7 cellular contexts compared by ENCODE assay signal in genomic region chr11:67920546-67920945, GRCh38.
A peak's percentile ranks its signal among the peaks of the same experiment; 100 is the strongest.
DNase-seq lines count a peak whose midpoint lies in the region; ATAC-seq lines count a peak whose summit lies in the region.
"Not testable (repeated sequence)": the region's sequence is repeated elsewhere in the genome, so short reads cannot be mapped to it uniquely, and the experiment has no call there.

No MANE protein-coding gene starts in this region.

- peak in 2 of 5 donors; percentile 24 to 69 for DNase-seq in CD8-positive, alpha-beta memory T cell
- peak; percentile 3 for DNase-seq in T-helper 22 cell (ENCODE audit: low read depth)
- peak; percentile 22 for DNase-seq in activated CD4-positive, alpha-beta memory T cell treated with anti-CD3 and anti-CD28 coated beads, Interleukin-2, amount 10 ng/mL, durations not matched to agents 7 days and 5 days
- peak; percentile 49 to 51 for DNase-seq in activated T-cell treated with anti-CD3 and anti-CD28 coated beads, Interleukin-2, amount 50 U/mL, for 48 hours
- DNase-seq in naive thymus-derived CD8-positive, alpha-beta T cell, result peak in 9 of 10 donors; percentile 8 to 75 (median 52)
- DNase-seq in stimulated activated CD4-positive, alpha-beta T cell treated with anti-CD3 and anti-CD28 coated beads, Interleukin-4, amount 100 ng/mL, for 4 hours, result peak; percentile 16 to 36

- H3K9me3 ChIP-seq in CD8-positive, alpha-beta memory T cell (ENCODE audit: low read length), result not testable (repeated sequence)

- H3K4me1 Mint-ChIP-seq in CD8-positive, alpha-beta memory T cell, result peaks cover 14 to 22% (median 15%) of the 10 kb centered on the region in 3 donors
- not testable (repeated sequence) for H3K4me1 Mint-ChIP-seq in activated CD4-positive, alpha-beta memory T cell treated with anti-CD3 and anti-CD28 coated beads, Interleukin-2, amount 10 ng/mL, durations not matched to agents 7 days and 5 days
- H3K4me1 Mint-ChIP-seq in activated naive CD4-positive, alpha-beta T cell treated with anti-CD3 and anti-CD28 coated beads, Interleukin-2, amount 50 U/mL, for 24 hours, result peaks cover 23% of the 10 kb centered on the region
- peaks cover 9 to 22% (median 17%) of the 10 kb centered on the region in 4 donors for H3K4me1 Mint-ChIP-seq in naive thymus-derived CD8-positive, alpha-beta T cell

- not testable (repeated sequence) for H3K27me3 ChIP-seq in CD8-positive, alpha-beta memory T cell (ENCODE audit: insufficient read depth, low read length, poor library complexity, severe bottlenecking)

- H3K27me3 Mint-ChIP-seq in CD8-positive, alpha-beta memory T cell, result peaks cover 14 to 18% of the 10 kb centered on the region in 2 donors
- H3K27me3 Mint-ChIP-seq in activated CD4-positive, alpha-beta memory T cell treated with anti-CD3 and anti-CD28 coated beads, Interleukin-2, amount 10 ng/mL, durations not matched to agents 7 days and 5 days, result peaks cover 16% of the 10 kb centered on the region
- not testable (repeated sequence) for H3K27me3 Mint-ChIP-seq in activated naive CD4-positive, alpha-beta T cell treated with anti-CD3 and anti-CD28 coated beads, Interleukin-2, amount 50 U/mL, for 24 hours
- peaks cover 0 to 12% (median 0%) of the 10 kb centered on the region in 5 donors for H3K27me3 Mint-ChIP-seq in naive thymus-derived CD8-positive, alpha-beta T cell

- not testable (repeated sequence) for H3K4me1 ChIP-seq in CD8-positive, alpha-beta memory T cell (ENCODE audit: insufficient read depth, low read length)

- H3K27ac ChIP-seq in CD8-positive, alpha-beta memory T cell (ENCODE audit: low read depth, low read length), result not testable (repeated sequence)

- CTCF ChIA-PET in CD8-positive, alpha-beta memory T cell (lab: Charles Lee); activated CD4-positive, alpha-beta memory T cell treated with anti-CD3 and anti-CD28 coated beads, Interleukin-2, amount 10 ng/mL, durations not matched to agents 7 days and 5 days (lab: Charles Lee): not testable (repeated sequence)

- POLR2A ChIA-PET in CD8-positive, alpha-beta memory T cell (lab: Charles Lee); activated CD4-positive, alpha-beta memory T cell treated with anti-CD3 and anti-CD28 coated beads, Interleukin-2, amount 10 ng/mL, durations not matched to agents 7 days and 5 days (lab: Charles Lee); naive thymus-derived CD8-positive, alpha-beta T cell (lab: Charles Lee): not testable (repeated sequence)

- not testable (repeated sequence) for H3K4me3 ChIP-seq in CD8-positive, alpha-beta memory T cell (ENCODE audit: low read length)

- H3K36me3 Mint-ChIP-seq in CD8-positive, alpha-beta memory T cell; activated CD4-positive, alpha-beta memory T cell treated with anti-CD3 and anti-CD28 coated beads, Interleukin-2, amount 10 ng/mL, durations not matched to agents 7 days and 5 days (ENCODE audit: low read depth); activated naive CD4-positive, alpha-beta T cell treated with anti-CD3 and anti-CD28 coated beads, Interleukin-2, amount 50 U/mL, for 24 hours; naive thymus-derived CD8-positive, alpha-beta T cell: not testable (repeated sequence)

- H3K27ac Mint-ChIP-seq in CD8-positive, alpha-beta memory T cell, result peak overlapping the region in 7 of 8 donors; percentile 0 to 90 (median 59)
- not testable (repeated sequence) for H3K27ac Mint-ChIP-seq in activated CD4-positive, alpha-beta memory T cell treated with anti-CD3 and anti-CD28 coated beads, Interleukin-2, amount 10 ng/mL, durations not matched to agents 7 days and 5 days
- H3K27ac Mint-ChIP-seq in activated naive CD4-positive, alpha-beta T cell treated with anti-CD3 and anti-CD28 coated beads, Interleukin-2, amount 50 U/mL, for 24 hours, result peak overlapping the region; percentile 97
- H3K27ac Mint-ChIP-seq in naive thymus-derived CD8-positive, alpha-beta T cell, result peak overlapping the region; percentile 89 to 98 (median 96)

- not testable (repeated sequence) for H3K9me3 Mint-ChIP-seq in CD8-positive, alpha-beta memory T cell; activated CD4-positive, alpha-beta memory T cell treated with anti-CD3 and anti-CD28 coated beads, Interleukin-2, amount 10 ng/mL, durations not matched to agents 7 days and 5 days; activated naive CD4-positive, alpha-beta T cell treated with anti-CD3 and anti-CD28 coated beads, Interleukin-2, amount 50 U/mL, for 24 hours; naive thymus-derived CD8-positive, alpha-beta T cell

- ATAC-seq in naive thymus-derived CD8-positive, alpha-beta T cell, result not testable (repeated sequence)

- H3K4me3 Mint-ChIP-seq in CD8-positive, alpha-beta memory T cell, result peak overlapping the region; percentile 57 to 78 (median 69)
- peak overlapping the region; percentile 6 for H3K4me3 Mint-ChIP-seq in activated CD4-positive, alpha-beta memory T cell treated with anti-CD3 and anti-CD28 coated beads, Interleukin-2, amount 10 ng/mL, durations not matched to agents 7 days and 5 days
- peak overlapping the region; percentile 92 for H3K4me3 Mint-ChIP-seq in activated naive CD4-positive, alpha-beta T cell treated with anti-CD3 and anti-CD28 coated beads, Interleukin-2, amount 50 U/mL, for 24 hours
- peak overlapping the region; percentile 71 to 87 (median 80) for H3K4me3 Mint-ChIP-seq in naive thymus-derived CD8-positive, alpha-beta T cell

- not testable (repeated sequence) for H3K36me3 ChIP-seq in CD8-positive, alpha-beta memory T cell (ENCODE audit: insufficient read depth, low read length)

Comparison
In these comparisons a context has a peak if more than half of its experiments do, and no peak if none do; other contexts are left out.
1. H3K4me3 Mint-ChIP-seq: peak in every context shown above with its lines; median percentile 92 in activated naive CD4-positive, alpha-beta T cell treated with anti-CD3 and anti-CD28 coated beads, Interleukin-2, amount 50 U/mL, for 24 hours; 80 in naive thymus-derived CD8-positive, alpha-beta T cell; 69 in CD8-positive, alpha-beta memory T cell; 6 in activated CD4-positive, alpha-beta memory T cell treated with anti-CD3 and anti-CD28 coated beads, Interleukin-2, amount 10 ng/mL, durations not matched to agents 7 days and 5 days.